Comparison of ENCODE assay signal across 1 cellular context in genomic region chr13:67763316-67763715, GRCh38.
TF ChIP-seq lines count a peak whose summit lies in the region.

No MANE protein-coding gene starts in this region.

TF ChIP-seq in GM23338, 12 proteins besides CTCF, POLR2A, EP300 and RAD21 (continued from another document):
- TF ChIP-seq, protein P1, sequence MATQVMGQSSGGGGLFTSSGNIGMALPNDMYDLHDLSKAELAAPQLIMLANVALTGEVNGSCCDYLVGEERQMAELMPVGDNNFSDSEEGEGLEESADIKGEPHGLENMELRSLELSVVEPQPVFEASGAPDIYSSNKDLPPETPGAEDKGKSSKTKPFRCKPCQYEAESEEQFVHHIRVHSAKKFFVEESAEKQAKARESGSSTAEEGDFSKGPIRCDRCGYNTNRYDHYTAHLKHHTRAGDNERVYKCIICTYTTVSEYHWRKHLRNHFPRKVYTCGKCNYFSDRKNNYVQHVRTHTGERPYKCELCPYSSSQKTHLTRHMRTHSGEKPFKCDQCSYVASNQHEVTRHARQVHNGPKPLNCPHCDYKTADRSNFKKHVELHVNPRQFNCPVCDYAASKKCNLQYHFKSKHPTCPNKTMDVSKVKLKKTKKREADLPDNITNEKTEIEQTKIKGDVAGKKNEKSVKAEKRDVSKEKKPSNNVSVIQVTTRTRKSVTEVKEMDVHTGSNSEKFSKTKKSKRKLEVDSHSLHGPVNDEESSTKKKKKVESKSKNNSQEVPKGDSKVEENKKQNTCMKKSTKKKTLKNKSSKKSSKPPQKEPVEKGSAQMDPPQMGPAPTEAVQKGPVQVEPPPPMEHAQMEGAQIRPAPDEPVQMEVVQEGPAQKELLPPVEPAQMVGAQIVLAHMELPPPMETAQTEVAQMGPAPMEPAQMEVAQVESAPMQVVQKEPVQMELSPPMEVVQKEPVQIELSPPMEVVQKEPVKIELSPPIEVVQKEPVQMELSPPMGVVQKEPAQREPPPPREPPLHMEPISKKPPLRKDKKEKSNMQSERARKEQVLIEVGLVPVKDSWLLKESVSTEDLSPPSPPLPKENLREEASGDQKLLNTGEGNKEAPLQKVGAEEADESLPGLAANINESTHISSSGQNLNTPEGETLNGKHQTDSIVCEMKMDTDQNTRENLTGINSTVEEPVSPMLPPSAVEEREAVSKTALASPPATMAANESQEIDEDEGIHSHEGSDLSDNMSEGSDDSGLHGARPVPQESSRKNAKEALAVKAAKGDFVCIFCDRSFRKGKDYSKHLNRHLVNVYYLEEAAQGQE (IDR thresholded peaks at IDR 0.05; ENCODE audit: unreplicated experiment), result no peak
- TF ChIP-seq ZNF114 (CRISPR knock-in tag; IDR thresholded peaks at IDR 0.05), result no peak
- TF ChIP-seq EZH2 (IDR thresholded peaks at IDR 0.05; ENCODE audit: low read depth, unreplicated experiment), result no peak
- TF ChIP-seq EZH2phosphoT487 (IDR thresholded peaks at IDR 0.05; ENCODE audit: unreplicated experiment), result no peak
- no peak for TF ChIP-seq NANOG (IDR thresholded peaks at IDR 0.05; ENCODE audit: borderline replicate concordance)
- no peak for TF ChIP-seq STAT1 (IDR thresholded peaks at IDR 0.05; ENCODE audit: unreplicated experiment)
- no peak for TF ChIP-seq POLR2AphosphoS5 (IDR thresholded peaks at IDR 0.05; ENCODE audit: low read depth)
- no peak for TF ChIP-seq JUNB (IDR thresholded peaks at IDR 0.05; ENCODE audit: unreplicated experiment)
- TF ChIP-seq ETS1 (IDR thresholded peaks at IDR 0.05), result no peak
